ENCODE assay signal across 24 cellular contexts in the genomic region with DNA sequence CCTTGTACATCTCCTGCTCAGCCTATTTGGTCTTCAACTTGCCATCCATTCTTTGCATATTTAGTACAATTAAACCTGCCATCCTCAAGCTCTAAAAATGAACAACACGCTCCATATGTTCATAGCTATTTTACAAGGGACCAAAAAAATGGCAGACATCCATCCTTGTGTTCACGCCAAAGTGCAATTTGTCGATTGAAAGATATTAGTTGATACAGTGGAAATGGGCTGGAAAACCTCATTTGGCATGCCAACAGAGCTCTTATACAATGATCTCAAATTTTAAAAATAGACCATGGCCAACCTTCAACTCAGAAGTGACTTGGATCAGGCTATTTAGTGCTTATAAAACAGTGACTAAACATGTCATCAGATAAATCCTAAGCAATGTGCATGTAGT.
"Had no signal": no experiment of that assay in that cellular context is flagged by ENCODE, and none has a peak within 500 bp of the region (broad histone marks: within the 10 kb centered on the region; RNA-seq: fewer than 3 reads in every experiment).

No MANE protein-coding gene starts in this region.

- DNase-seq: activated CD4-positive, alpha-beta memory T cell treated with anti-CD3 and anti-CD28 coated beads for 36 hours; activated CD4-positive, alpha-beta T cell treated with anti-CD3 and anti-CD28 coated beads for 36 hours; activated CD4-positive, alpha-beta T cell treated with anti-CD3 and anti-CD28 coated beads, Interleukin-2, amount 10 ng/mL, durations not matched to agents 24 days and 14 days; activated CD4-positive, CD25-positive, alpha-beta regulatory T cell; activated CD4-positive, CD25-positive, alpha-beta regulatory T cell treated with anti-CD3 and anti-CD28 coated beads, Interleukin-2, amount 50 U/mL, for 72 hours; activated CD8-positive, alpha-beta memory T cell treated with anti-CD3 and anti-CD28 coated beads, Interleukin-2, amount 10 ng/mL, durations not matched to agents 7 days and 5 days; activated CD8-positive, alpha-beta memory T cell treated with anti-CD3 and anti-CD28 coated beads, Interleukin-2, amount 50 U/mL, for 4 hours; activated CD8-positive, alpha-beta T cell treated with anti-CD3 and anti-CD28 coated beads, Interleukin-2, amount 10 ng/mL, durations not matched to agents 7 days and 5 days; activated effector memory CD4-positive, alpha-beta T cell treated with anti-CD3 and anti-CD28 coated beads, Interleukin-2, amount 50 U/mL, for 16 hours; activated naive CD4-positive, alpha-beta T cell treated with anti-CD3 and anti-CD28 coated beads for 36 hours; activated naive CD8-positive, alpha-beta T cell treated with anti-CD3 and anti-CD28 coated beads, Interleukin-2, amount 10 ng/mL, durations not matched to agents 7 days and 5 days; activated T-cell treated with anti-CD3 and anti-CD28 coated beads, Interleukin-2, amount 50 U/mL, for 1 hour; activated T-cell treated with anti-CD3 and anti-CD28 coated beads, Interleukin-2, amount 50 U/mL, for 48 hours; central memory CD4-positive, alpha-beta T cell; cortex of kidney; dermis blood vessel endothelial cell; effector CD4-positive, alpha-beta T cell; effector memory CD8-positive, alpha-beta T cell; erythroblast; foreskin keratinocyte; gastrocnemius medialis; glutamatergic neuron; heart left ventricle; T-helper 2 cell had no signal

- ATAC-seq: activated CD4-positive, alpha-beta T cell treated with anti-CD3 and anti-CD28 coated beads for 36 hours; activated CD8-positive, alpha-beta memory T cell treated with anti-CD3 and anti-CD28 coated beads, Interleukin-2, amount 10 ng/mL, durations not matched to agents 7 days and 5 days; activated CD8-positive, alpha-beta T cell treated with anti-CD3 and anti-CD28 coated beads, Interleukin-2, amount 10 ng/mL, durations not matched to agents 7 days and 5 days; effector memory CD8-positive, alpha-beta T cell; foreskin keratinocyte; gastrocnemius medialis; heart left ventricle had no signal
